ENCODE assay signal across 8 cellular contexts in genomic region chr7:128108641-128109423, GRCh38.
DNase-seq lines count a peak whose midpoint lies in the region; ATAC-seq, FAIRE-seq and TF ChIP-seq lines count a peak whose summit lies in the region.

No MANE protein-coding gene starts in this region.

- H3K4me3 Mint-ChIP-seq in CD4-positive, alpha-beta T cell = peak overlapping the region; percentile 75
- H3K4me3 Mint-ChIP-seq in activated B cell treated with CpG ODN at 0.5 μM for 24 hours = peak overlapping the region; percentile 76

- H3K27ac Mint-ChIP-seq in CD4-positive, alpha-beta T cell = peak overlapping the region; percentile 89
- peak overlapping the region; percentile 90 for H3K27ac Mint-ChIP-seq in activated B cell treated with CpG ODN at 0.5 μM for 24 hours

- H3K9me3 ChIP-seq in CD4-positive, alpha-beta T cell (ENCODE audit: control insufficient read depth, low read length) = no peaks in the 10 kb centered on the region

- H3K27me3 Mint-ChIP-seq in CD4-positive, alpha-beta T cell = no peaks in the 10 kb centered on the region
- H3K27me3 Mint-ChIP-seq in activated B cell treated with CpG ODN at 0.5 μM for 24 hours = no peaks in the 10 kb centered on the region

- no peak overlapping the region for H3K4me3 ChIP-seq in foreskin fibroblast (ENCODE audit: low read depth in 1 of 2, low read length in 2 of 2)

- no peaks in the 10 kb centered on the region for H3K36me3 Mint-ChIP-seq in CD4-positive, alpha-beta T cell (ENCODE audit: low read depth)
- no peaks in the 10 kb centered on the region for H3K36me3 Mint-ChIP-seq in activated B cell treated with CpG ODN at 0.5 μM for 24 hours (ENCODE audit: low read depth)

- H3K9me3 Mint-ChIP-seq in CD4-positive, alpha-beta T cell = no peaks in the 10 kb centered on the region
- H3K9me3 Mint-ChIP-seq in activated B cell treated with CpG ODN at 0.5 μM for 24 hours = no peaks in the 10 kb centered on the region

- TF ChIP-seq CTCF in CD4-positive, alpha-beta T cell (IDR thresholded peaks at IDR 0.05) = no peak
- no peak for TF ChIP-seq CTCF in activated B cell treated with CpG ODN at 0.5 μM for 24 hours (IDR thresholded peaks at IDR 0.05)
- TF ChIP-seq CTCF in foreskin fibroblast (IDR thresholded peaks at IDR 0.05; ENCODE audit: low read depth, low read length) = no peak

- peak in 1 of 10 experiments; percentile 21 for DNase-seq in CD4-positive, alpha-beta T cell
- DNase-seq in activated B cell treated with CpG ODN at 0.5 μM for 24 hours (no peak), foreskin fibroblast (no peak), frontal cortex (ENCODE audit: low spot score in 2 of 2) (no peak), cortex of kidney (lab: John Stamatoyannopoulos, UW) (no peak)
- DNase-seq in stimulated activated naive CD8-positive, alpha-beta T cell treated with anti-CD3 and anti-CD28 coated beads, Interleukin-15, Interleukin-2, amounts not matched to agents 100 U/mL and 50 U/mL, for 24 hours = no peak

- POLR2A ChIA-PET in CD4-positive, alpha-beta T cell (lab: Charles Lee) = interaction anchor here (0.6 to 1.7 kb wide), 16 partner anchors 9 to 716 kb away, joined by 3 to 31 read pairs (median 4); partner anchors contain the start of genes GCC1, LRRC4 and ZNF800
- POLR2A ChIA-PET in activated B cell treated with CpG ODN at 0.5 μM for 24 hours (lab: Charles Lee) = interaction anchor here (0.8 to 1.1 kb wide), 2 partner anchors 9 to 46 kb away, joined by 3 to 4 read pairs; no protein-coding TSS in a partner anchor

- H3K27ac ChIP-seq in CD4-positive, alpha-beta T cell (ENCODE audit: low read depth, low read length) = peak overlapping the region; percentile 55

- ATAC-seq in CD4-positive, alpha-beta T cell (ENCODE audit: poor library complexity) = peak; percentile 80
- ATAC-seq in GM19328 (IDR thresholded peaks at IDR 0.05; ENCODE audit: unreplicated experiment) (peak; percentile 87), HG03159 (IDR thresholded peaks at IDR 0.05; ENCODE audit: unreplicated experiment) (peak; percentile 92), activated B cell treated with CpG ODN at 0.5 μM for 24 hours (ENCODE audit: low read depth) (peak; percentile 81)
- peak; percentile 58 for ATAC-seq in stimulated activated naive CD8-positive, alpha-beta T cell treated with anti-CD3 and anti-CD28 coated beads, Interleukin-15, Interleukin-2, amounts not matched to agents 100 U/mL and 50 U/mL, for 24 hours

- CTCF ChIA-PET in CD4-positive, alpha-beta T cell (lab: Charles Lee) = interaction anchor here (0.7 to 1.2 kb wide), 2 partner anchors 26 to 232 kb away, joined by 3 to 7 read pairs; no protein-coding TSS in a partner anchor
- CTCF ChIA-PET in activated B cell treated with CpG ODN at 0.5 μM for 24 hours (lab: Charles Lee) = interaction anchor here (0.7 to 1.7 kb wide), 3 partner anchors 26 to 101 kb away, joined by 3 to 5 read pairs (median 4); no protein-coding TSS in a partner anchor

- no peaks in the 10 kb centered on the region for H3K27me3 ChIP-seq in CD4-positive, alpha-beta T cell (ENCODE audit: control insufficient read depth, insufficient read depth, low read length)

- intact Hi-C loops in CD4-positive, alpha-beta T cell (cut with DNase I, micrococcal nuclease) = loop anchor here (2.0 to 5.0 kb wide), 2 partner anchors 16 to 52 kb away; no protein-coding TSS in a partner anchor
- intact Hi-C loops in activated B cell treated with CpG ODN at 0.5 μM for 24 hours (cut with micrococcal nuclease) = loop anchor here (1.0 to 5.0 kb wide), 4 partner anchors 26 to 522 kb away; partner anchors contain the start of genes ARF5, GCC1 and LRRC4

- no peak for FAIRE-seq in frontal cortex (lab: Jason Lieb, UNC)

- H3K4me1 Mint-ChIP-seq in CD4-positive, alpha-beta T cell (ENCODE audit: low read depth) = peaks cover 85% of the 10 kb centered on the region
- peaks cover 80% of the 10 kb centered on the region for H3K4me1 Mint-ChIP-seq in activated B cell treated with CpG ODN at 0.5 μM for 24 hours
